In genomic region chr11:33040862-33041453, GRCh38 we compare ENCODE assay signal across 9 cellular contexts. TPM values are rescaled to one million over a fixed set of nuclear protein-coding genes. Genes with fewer than 3 reads are reported as not detected.
DNase-seq lines count a peak whose midpoint lies in the region; ATAC-seq, FAIRE-seq and TF ChIP-seq lines count a peak whose summit lies in the region.
"Had no signal": no experiment of that assay in that cellular context is flagged by ENCODE, and none has a peak within 500 bp of the region (broad histone marks: within the 10 kb centered on the region; RNA-seq: fewer than 3 reads in every experiment).

No MANE protein-coding gene starts in this region.

- no peaks in the 10 kb centered on the region for H3K79me2 ChIP-seq in HepG2 (ENCODE audit: insufficient read depth, low read length)

- peaks cover 0 to 7% (median 0%) of the 10 kb centered on the region in 3 donors for H3K27me3 Mint-ChIP-seq in immature natural killer cell (ENCODE audit: low read depth in 3 of 3)

- WGBS in HepG2 (ENCODE audit: low lambda C conversion rate): 88% methylated on average over 5 of the region's 5 CpGs
- 79% methylated on average over 5 of the region's 5 CpGs for WGBS in right lobe of liver (ENCODE audit: insufficient coverage, low coverage, low lambda C conversion rate, missing lambda C conversion rate)

- TF ChIP-seq POLR2A in HepG2 (IDR thresholded peaks at IDR 0.05; ENCODE audit: insufficient read depth in 1 of 2, low read depth in 2 of 2, low read length in 2 of 2) (no peak), right lobe of liver (IDR thresholded peaks at IDR 0.05) (no peak)

- in situ Hi-C loops in HepG2 (cut with HindIII; ENCODE audit: extremely low pct_ligation_motif_present, low pct_unique_long_range_greater_than_20kb): no loop called here

- no TSS peak for BruUV-seq in HepG2 (replicated peaks; lab: Mats Ljungman, UMichigan)

- H4K20me1 ChIP-seq in HepG2 (ENCODE audit: insufficient read depth, low read length): no peaks in the 10 kb centered on the region

- POLR2A ChIA-PET in HepG2 (lab: Yijun Ruan, JAX): interaction anchor here (1.9 to 3.2 kb wide), 4 partner anchors 20 to 27 kb away, joined by 6 to 65 read pairs (median 14); partner anchors contain the start of gene DEPDC7

- DNase-seq in HepG2 (ENCODE audit: low spot score) (no peak), right lobe of liver (no peak), immature natural killer cell (no peak), C1 segment of cervical spinal cord (lab: John Stamatoyannopoulos, UW) (no peak), NCI-H2029 (lab: John Stamatoyannopoulos, UW) (no peak), mesenteric fat pad (ENCODE audit: low spot score) (no peak), DMS 273 (lab: John Stamatoyannopoulos, UW; ENCODE audit: unreplicated experiment) (no peak)
- DNase-seq: RPMI8226 had no signal

- H3K27ac Mint-ChIP-seq in immature natural killer cell: peak overlapping the region; percentile 56 to 88 (median 83)

- H3K4me3 ChIP-seq in HepG2 (replicated peaks in 1 of 3; ENCODE audit: insufficient read depth in 1 of 3, low read depth in 2 of 3, low read length in 3 of 3) (peak overlapping the region in 1 of 3 experiments; percentile 74; a peak in 1 of 6 replicates), right lobe of liver (no peak overlapping the region), WI38 (ENCODE audit: low read depth, low read length) (peak overlapping the region; percentile 85)

- TF ChIP-seq CTCF in HepG2 (CRISPR knock-in tag; IDR thresholded peaks at IDR 0.05) (no peak), right lobe of liver (IDR thresholded peaks at IDR 0.05) (no peak), WI38 (IDR thresholded peaks at IDR 0.05; ENCODE audit: low read depth, low read length) (no peak)

- intact Hi-C loops in HepG2 (cut with micrococcal nuclease; ENCODE audit: unreplicated experiment) (no loop called here), right lobe of liver (cut with DNase I) (no loop called here)

- TF ChIP-seq EP300 in HepG2 (IDR thresholded peaks at IDR 0.05; ENCODE audit: low read depth in 2 of 2, low read length in 2 of 2) (no peak), HepG2 (CRISPR knock-in tag; IDR thresholded peaks at IDR 0.05; ENCODE audit: borderline replicate concordance) (no peak)

- peak overlapping the region; percentile 88 to 96 (median 95) for H3K4me3 Mint-ChIP-seq in immature natural killer cell

- H3K4me2 ChIP-seq in HepG2 (ENCODE audit: low read depth, low read length): peak overlapping the region; percentile 85

- no peak for FAIRE-seq in HepG2 (lab: Jason Lieb, UNC)

- H3K27me3 ChIP-seq in HepG2 (ENCODE audit: control insufficient read depth in 1 of 2, insufficient read depth in 2 of 2, low read length in 2 of 2): no peaks in the 10 kb centered on the region
- H3K27me3 ChIP-seq in right lobe of liver: no peaks in the 10 kb centered on the region

- H3K4me1 Mint-ChIP-seq in immature natural killer cell: peaks cover 14 to 16% of the 10 kb centered on the region in 2 donors

- H3K36me3 ChIP-seq in HepG2 (replicated peaks in 1 of 2; ENCODE audit: control insufficient read depth in 1 of 2, insufficient read depth in 2 of 2, low read length in 2 of 2) (no peaks in the 10 kb centered on the region; a peak in 1 of 5 replicates), right lobe of liver (peaks cover 0 to 2% (median 0%) of the 10 kb centered on the region in 4 donors)

- no peak overlapping the region for H3K27ac ChIP-seq in HepG2 (ENCODE audit: extremely low read length, insufficient read depth, low read length)
- no peak overlapping the region for H3K27ac ChIP-seq in right lobe of liver

- CTCF ChIA-PET in HepG2 (lab: Yijun Ruan, JAX; ENCODE audit: low intra/inter-chr PET ratio, low total read pairs): no interaction called here

- no peak for ATAC-seq in HepG2
- no peak for ATAC-seq in right lobe of liver

- no peak overlapping the region for H2AFZ ChIP-seq in HepG2 (ENCODE audit: low read length)

- peak overlapping the region; percentile 34; the same call in 1 of the 2 replicates for H3K9ac ChIP-seq in HepG2 (ENCODE audit: insufficient read depth, low read depth, low read length)

- H3K9me3 ChIP-seq in HepG2 (ENCODE audit: low read length): no peaks in the 10 kb centered on the region
- H3K9me3 ChIP-seq in right lobe of liver: no peaks in the 10 kb centered on the region

- H3K4me1 ChIP-seq in HepG2 (ENCODE audit: insufficient read depth, low read length) (peaks cover 44% of the 10 kb centered on the region), right lobe of liver (peaks cover 0 to 3% (median 0%) of the 10 kb centered on the region in 4 donors)

- no peaks in the 10 kb centered on the region for H3K9me3 Mint-ChIP-seq in immature natural killer cell

- no peak for TF ChIP-seq RAD21 in HepG2 (CRISPR knock-in tag; IDR thresholded peaks at IDR 0.05)

- H3K36me3 Mint-ChIP-seq in immature natural killer cell: peaks cover 4 to 14% (median 4%) of the 10 kb centered on the region in 3 donors

TF ChIP-seq in HepG2, 621 proteins besides CTCF, POLR2A, EP300 and RAD21 (continues in another document):
- TF ChIP-seq CSRNP2 (CRISPR knock-in tag; conservative IDR thresholded peaks at IDR 0.05; ENCODE audit: low read depth) (no peak), ZNF10 (CRISPR knock-in tag; IDR thresholded peaks at IDR 0.05; ENCODE audit: borderline replicate concordance, low read depth) (no peak), SIX1 (CRISPR knock-in tag; IDR thresholded peaks at IDR 0.05; ENCODE audit: borderline replicate concordance) (no peak)

RNA-seq across cellular contexts. Expression of gene TCP11L1, which starts 1.6 kb away (rescaled TPM):
- total RNA-seq in HepG2 (2016; rRNA removed; fragmentation: Illumina TruSeq; extraction: Trizol) (10.1 and 14.0 TPM in 2 replicates), right lobe of liver (10 to 100 TPM in 2 of 6 experiments, 1 to 10 TPM in 4; 3.3 to 13.6 (median 6.6) TPM), mesenteric fat pad (21.2 TPM)
- 3.9 and 4.2 TPM in 2 replicates for total RNA-seq in HepG2 (2016; cell fraction: cytosol; rRNA removed; fragmentation: Illumina TruSeq; extraction: Trizol; ENCODE audit: low read depth)
- total RNA-seq in HepG2 (2016; cell fraction: insoluble cytoplasmic fraction; rRNA removed; fragmentation: Illumina TruSeq; extraction: Trizol): 10.1 and 10.9 TPM in 2 replicates
- 9.8 and 11.8 TPM in 2 replicates for total RNA-seq in HepG2 (2016; cell fraction: membrane; rRNA removed; fragmentation: Illumina TruSeq; extraction: Trizol)
- 9.6 and 12.5 TPM in 2 replicates for total RNA-seq in HepG2 (2016; cell fraction: nucleus; rRNA removed; fragmentation: Illumina TruSeq; extraction: Trizol)
- polyA plus RNA-seq in HepG2 (2011; rRNA removed) (7.4 and 7.9 TPM in 2 replicates), immature natural killer cell (1 to 10 TPM; 3.6 to 9.9 (median 6.7) TPM)
- polyA plus RNA-seq in HepG2 (2011; cell fraction: cytosol; rRNA removed): 5.8 and 6.9 TPM in 2 replicates
- 6.0 and 7.4 TPM in 2 replicates for polyA plus RNA-seq in HepG2 (2011; cell fraction: nucleus; rRNA removed)
- 5.4 and 5.9 TPM in 2 replicates for polyA plus RNA-seq in HepG2 (2012)
- 4.6 and 4.7 TPM in 2 replicates for polyA plus RNA-seq in HepG2 (2016; cell fraction: cytosol; fragmentation: Illumina TruSeq; extraction: Trizol; ENCODE audit: low read depth)
- polyA plus RNA-seq in HepG2 (2016; cell fraction: insoluble cytoplasmic fraction; fragmentation: Illumina TruSeq; extraction: Trizol; ENCODE audit: low read depth): 7.4 and 9.0 TPM in 2 replicates
- polyA plus RNA-seq in HepG2 (2016; cell fraction: membrane; fragmentation: Illumina TruSeq; extraction: Trizol; ENCODE audit: low read depth): 7.2 and 7.3 TPM in 2 replicates
- polyA plus RNA-seq in HepG2 (2016; cell fraction: nucleus; fragmentation: Illumina TruSeq; extraction: Trizol; ENCODE audit: insufficient read depth, low read depth): 6.7 and 7.9 TPM in 2 replicates
- 35.7 and 40.8 TPM in 2 replicates for polyA minus RNA-seq in HepG2 (2011; rRNA and poly(A)+ RNA removed; ENCODE audit: low replicate concordance)
- 11.7 and 13.2 TPM in 2 replicates for polyA minus RNA-seq in HepG2 (2011; cell fraction: cytosol; rRNA and poly(A)+ RNA removed)
- 18.0 and 24.1 TPM in 2 replicates for polyA minus RNA-seq in HepG2 (2011; cell fraction: nucleus; rRNA and poly(A)+ RNA removed)

RNA-seq across cellular contexts. Expression of gene DEPDC7, which starts 25.3 kb away (rescaled TPM):
- 33.3 and 37.9 TPM in 2 replicates for total RNA-seq in HepG2 (2016; rRNA removed; fragmentation: Illumina TruSeq; extraction: Trizol)
- total RNA-seq in HepG2 (2016; cell fraction: cytosol; rRNA removed; fragmentation: Illumina TruSeq; extraction: Trizol; ENCODE audit: low read depth): 6.7 and 7.4 TPM in 2 replicates
- total RNA-seq in HepG2 (2016; cell fraction: insoluble cytoplasmic fraction; rRNA removed; fragmentation: Illumina TruSeq; extraction: Trizol): 33.6 and 35.3 TPM in 2 replicates
- 10.5 and 12.8 TPM in 2 replicates for total RNA-seq in HepG2 (2016; cell fraction: membrane; rRNA removed; fragmentation: Illumina TruSeq; extraction: Trizol)
- 39.8 and 45.9 TPM in 2 replicates for total RNA-seq in HepG2 (2016; cell fraction: nucleus; rRNA removed; fragmentation: Illumina TruSeq; extraction: Trizol)
- 14.7 and 17.3 TPM in 2 replicates for polyA plus RNA-seq in HepG2 (2011; rRNA removed)
- 4.5 and 6.0 TPM in 2 replicates for polyA plus RNA-seq in HepG2 (2011; cell fraction: cytosol; rRNA removed)
- polyA plus RNA-seq in HepG2 (2011; cell fraction: nucleus; rRNA removed): 18.6 and 23.7 TPM in 2 replicates
- 13.0 and 13.5 TPM in 2 replicates for polyA plus RNA-seq in HepG2 (2012)
- 3.7 and 4.9 TPM in 2 replicates for polyA plus RNA-seq in HepG2 (2016; cell fraction: cytosol; fragmentation: Illumina TruSeq; extraction: Trizol; ENCODE audit: low read depth)
- polyA plus RNA-seq in HepG2 (2016; cell fraction: insoluble cytoplasmic fraction; fragmentation: Illumina TruSeq; extraction: Trizol; ENCODE audit: low read depth): 37.0 and 38.7 TPM in 2 replicates
- 4.7 and 6.8 TPM in 2 replicates for polyA plus RNA-seq in HepG2 (2016; cell fraction: membrane; fragmentation: Illumina TruSeq; extraction: Trizol; ENCODE audit: low read depth)
- 77.3 and 77.9 TPM in 2 replicates for polyA plus RNA-seq in HepG2 (2016; cell fraction: nucleus; fragmentation: Illumina TruSeq; extraction: Trizol; ENCODE audit: insufficient read depth, low read depth)
- 4.2 and 10.8 TPM in 2 replicates for polyA minus RNA-seq in HepG2 (2011; rRNA and poly(A)+ RNA removed; ENCODE audit: low replicate concordance)
- 4.7 and 5.1 TPM in 2 replicates for polyA minus RNA-seq in HepG2 (2011; cell fraction: cytosol; rRNA and poly(A)+ RNA removed)
- 26.5 and 37.2 TPM in 2 replicates for polyA minus RNA-seq in HepG2 (2011; cell fraction: nucleus; rRNA and poly(A)+ RNA removed)
- total RNA-seq in right lobe of liver: 10 to 100 TPM; 18.4 to 39.3 (median 30.8) TPM
- polyA plus RNA-seq in immature natural killer cell: 1 to 10 TPM in 2 of 3 donors, under 1 TPM in 1; 0.65 to 1.3 (median 1.3) TPM
- 0.74 TPM for total RNA-seq in mesenteric fat pad
